In genomic region chr7:5231116-5231515, GRCh38 we compare ENCODE assay signal across 1 cellular context.
TF ChIP-seq lines count a peak whose summit lies in the region.

No MANE protein-coding gene starts in this region.

TF ChIP-seq in HepG2, 621 proteins besides CTCF, POLR2A, EP300 and RAD21:
- TF ChIP-seq, protein P1, sequence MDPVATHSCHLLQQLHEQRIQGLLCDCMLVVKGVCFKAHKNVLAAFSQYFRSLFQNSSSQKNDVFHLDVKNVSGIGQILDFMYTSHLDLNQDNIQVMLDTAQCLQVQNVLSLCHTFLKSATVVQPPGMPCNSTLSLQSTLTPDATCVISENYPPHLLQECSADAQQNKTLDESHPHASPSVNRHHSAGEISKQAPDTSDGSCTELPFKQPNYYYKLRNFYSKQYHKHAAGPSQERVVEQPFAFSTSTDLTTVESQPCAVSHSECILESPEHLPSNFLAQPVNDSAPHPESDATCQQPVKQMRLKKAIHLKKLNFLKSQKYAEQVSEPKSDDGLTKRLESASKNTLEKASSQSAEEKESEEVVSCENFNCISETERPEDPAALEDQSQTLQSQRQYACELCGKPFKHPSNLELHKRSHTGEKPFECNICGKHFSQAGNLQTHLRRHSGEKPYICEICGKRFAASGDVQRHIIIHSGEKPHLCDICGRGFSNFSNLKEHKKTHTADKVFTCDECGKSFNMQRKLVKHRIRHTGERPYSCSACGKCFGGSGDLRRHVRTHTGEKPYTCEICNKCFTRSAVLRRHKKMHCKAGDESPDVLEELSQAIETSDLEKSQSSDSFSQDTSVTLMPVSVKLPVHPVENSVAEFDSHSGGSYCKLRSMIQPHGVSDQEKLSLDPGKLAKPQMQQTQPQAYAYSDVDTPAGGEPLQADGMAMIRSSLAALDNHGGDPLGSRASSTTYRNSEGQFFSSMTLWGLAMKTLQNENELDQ (CRISPR knock-in tag; IDR thresholded peaks at IDR 0.05; ENCODE audit: borderline replicate concordance), result no peak
- TF ChIP-seq, protein P2, sequence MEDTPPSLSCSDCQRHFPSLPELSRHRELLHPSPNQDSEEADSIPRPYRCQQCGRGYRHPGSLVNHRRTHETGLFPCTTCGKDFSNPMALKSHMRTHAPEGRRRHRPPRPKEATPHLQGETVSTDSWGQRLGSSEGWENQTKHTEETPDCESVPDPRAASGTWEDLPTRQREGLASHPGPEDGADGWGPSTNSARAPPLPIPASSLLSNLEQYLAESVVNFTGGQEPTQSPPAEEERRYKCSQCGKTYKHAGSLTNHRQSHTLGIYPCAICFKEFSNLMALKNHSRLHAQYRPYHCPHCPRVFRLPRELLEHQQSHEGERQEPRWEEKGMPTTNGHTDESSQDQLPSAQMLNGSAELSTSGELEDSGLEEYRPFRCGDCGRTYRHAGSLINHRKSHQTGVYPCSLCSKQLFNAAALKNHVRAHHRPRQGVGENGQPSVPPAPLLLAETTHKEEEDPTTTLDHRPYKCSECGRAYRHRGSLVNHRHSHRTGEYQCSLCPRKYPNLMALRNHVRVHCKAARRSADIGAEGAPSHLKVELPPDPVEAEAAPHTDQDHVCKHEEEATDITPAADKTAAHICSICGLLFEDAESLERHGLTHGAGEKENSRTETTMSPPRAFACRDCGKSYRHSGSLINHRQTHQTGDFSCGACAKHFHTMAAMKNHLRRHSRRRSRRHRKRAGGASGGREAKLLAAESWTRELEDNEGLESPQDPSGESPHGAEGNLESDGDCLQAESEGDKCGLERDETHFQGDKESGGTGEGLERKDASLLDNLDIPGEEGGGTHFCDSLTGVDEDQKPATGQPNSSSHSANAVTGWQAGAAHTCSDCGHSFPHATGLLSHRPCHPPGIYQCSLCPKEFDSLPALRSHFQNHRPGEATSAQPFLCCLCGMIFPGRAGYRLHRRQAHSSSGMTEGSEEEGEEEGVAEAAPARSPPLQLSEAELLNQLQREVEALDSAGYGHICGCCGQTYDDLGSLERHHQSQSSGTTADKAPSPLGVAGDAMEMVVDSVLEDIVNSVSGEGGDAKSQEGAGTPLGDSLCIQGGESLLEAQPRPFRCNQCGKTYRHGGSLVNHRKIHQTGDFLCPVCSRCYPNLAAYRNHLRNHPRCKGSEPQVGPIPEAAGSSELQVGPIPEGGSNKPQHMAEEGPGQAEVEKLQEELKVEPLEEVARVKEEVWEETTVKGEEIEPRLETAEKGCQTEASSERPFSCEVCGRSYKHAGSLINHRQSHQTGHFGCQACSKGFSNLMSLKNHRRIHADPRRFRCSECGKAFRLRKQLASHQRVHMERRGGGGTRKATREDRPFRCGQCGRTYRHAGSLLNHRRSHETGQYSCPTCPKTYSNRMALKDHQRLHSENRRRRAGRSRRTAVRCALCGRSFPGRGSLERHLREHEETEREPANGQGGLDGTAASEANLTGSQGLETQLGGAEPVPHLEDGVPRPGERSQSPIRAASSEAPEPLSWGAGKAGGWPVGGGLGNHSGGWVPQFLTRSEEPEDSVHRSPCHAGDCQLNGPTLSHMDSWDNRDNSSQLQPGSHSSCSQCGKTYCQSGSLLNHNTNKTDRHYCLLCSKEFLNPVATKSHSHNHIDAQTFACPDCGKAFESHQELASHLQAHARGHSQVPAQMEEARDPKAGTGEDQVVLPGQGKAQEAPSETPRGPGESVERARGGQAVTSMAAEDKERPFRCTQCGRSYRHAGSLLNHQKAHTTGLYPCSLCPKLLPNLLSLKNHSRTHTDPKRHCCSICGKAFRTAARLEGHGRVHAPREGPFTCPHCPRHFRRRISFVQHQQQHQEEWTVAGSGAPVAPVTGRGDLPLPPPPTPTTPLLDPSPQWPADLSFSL (CRISPR knock-in tag; IDR thresholded peaks at IDR 0.05), result no peak
- peak; percentile 59; the same call in 1 of the 2 replicates for TF ChIP-seq ZKSCAN1 (IDR thresholded peaks at IDR 0.05; ENCODE audit: low read length)
TF ChIP-seq in HepG2: peak in this region for 1.
